ENCODE assay signal across 1 cellular context in the genomic region with DNA sequence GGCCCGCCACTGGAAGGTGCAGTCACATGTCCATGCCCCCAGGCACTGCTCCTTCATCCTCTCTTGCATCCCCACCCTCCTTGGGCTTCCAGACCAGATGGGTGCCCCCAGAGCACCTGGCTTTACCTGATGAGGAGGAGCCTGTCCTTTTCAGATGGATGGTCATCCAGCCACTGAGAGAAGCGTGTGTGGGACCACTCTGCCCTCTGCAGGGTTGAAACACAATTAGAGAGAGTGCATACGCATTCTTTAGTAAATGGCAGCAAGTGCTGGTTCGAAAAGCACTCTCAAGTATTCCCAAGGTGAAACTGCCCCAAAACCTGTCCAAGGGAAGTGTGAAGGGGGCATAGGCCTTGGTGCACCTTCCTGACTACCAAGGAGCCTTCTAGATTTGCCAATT.
A peak's percentile ranks its signal among the peaks of the same experiment; 100 is the strongest.
TF ChIP-seq lines count a peak whose summit lies in the region.

No MANE protein-coding gene starts in this region.

TF ChIP-seq in K562, 482 proteins besides CTCF, POLR2A, EP300 and RAD21:
- no peak for TF ChIP-seq LCOR (CRISPR knock-in tag; IDR thresholded peaks at IDR 0.05)
- TF ChIP-seq STAG1 (CRISPR knock-in tag; IDR thresholded peaks at IDR 0.05; ENCODE audit: borderline replicate concordance) = peak; percentile 34; the same call in 1 of the 2 replicates
TF ChIP-seq in K562: peak in this region for 1.
